ENCODE assay signal across 14 cellular contexts in genomic region chr5:150469718-150470470, GRCh38. TPM values are rescaled to one million over a fixed set of nuclear protein-coding genes. Genes with fewer than 3 reads are reported as not detected.
DNase-seq lines count a peak whose midpoint lies in the region; ATAC-seq, FAIRE-seq and TF ChIP-seq lines count a peak whose summit lies in the region.
"Had no signal": no experiment of that assay in that cellular context is flagged by ENCODE, and none has a peak within 500 bp of the region (broad histone marks: within the 10 kb centered on the region; RNA-seq: fewer than 3 reads in every experiment).

No MANE protein-coding gene starts in this region.

- DNase-seq in RWPE2 (ENCODE audit: low spot score) = peak; percentile 85
- peak; percentile 90 for DNase-seq in epithelial cell of proximal tubule (ENCODE audit: low read depth)
- DNase-seq in osteoblast (ENCODE audit: insufficient read length, low spot score, missing footprints) = peak; percentile 93
- DNase-seq in T-cell = no peak
- DNase-seq in endothelial cell (ENCODE audit: low spot score) = no peak
- DNase-seq in activated CD4-positive, CD25-positive, alpha-beta regulatory T cell treated with anti-CD3 and anti-CD28 coated beads, Interleukin-2, amount 50 U/mL, for 72 hours = no peak
- no peak for DNase-seq in D341Med (ENCODE audit: low spot score)
- DNase-seq: DMS 273 treated with DMSO at 0.1 percent for 48 hours, gastrocnemius medialis, NCI-H510A had no signal

- H3K27ac Mint-ChIP-seq in T-cell (no peak overlapping the region), endothelial cell (ENCODE audit: unreplicated experiment) (no peak overlapping the region)
- H3K27ac Mint-ChIP-seq: T-helper 1 cell treated with Interleukin-12 subunit alpha and Interleukin-12 subunit beta and Interleukin-4 antibody, amounts not matched to agents 30 μg/mL and 1 μg/mL, for 36 hours had no signal

- no peaks in the 10 kb centered on the region for H3K4me1 Mint-ChIP-seq in T-cell
- H3K4me1 Mint-ChIP-seq in endothelial cell (ENCODE audit: unreplicated experiment) = peaks cover 23% of the 10 kb centered on the region

- no peaks in the 10 kb centered on the region for H3K9me3 ChIP-seq in RWPE2 (ENCODE audit: severe bottlenecking)
- no peaks in the 10 kb centered on the region for H3K9me3 ChIP-seq in osteoblast (ENCODE audit: low read depth, low read length)
- H3K9me3 ChIP-seq: adrenal gland, gastrocnemius medialis had no signal

- H3K4me3 ChIP-seq in RWPE2 (ENCODE audit: severe bottlenecking) (no peak overlapping the region), epithelial cell of proximal tubule (ENCODE audit: low read depth, low read length) (no peak overlapping the region), osteoblast (ENCODE audit: insufficient read depth, low read length) (no peak overlapping the region)
- H3K4me3 ChIP-seq: adrenal gland, gastrocnemius medialis had no signal

- CTCF ChIA-PET in T-cell (lab: Charles Lee) = no interaction called here

- H3K4me1 ChIP-seq in RWPE2 (ENCODE audit: insufficient read depth, poor library complexity, severe bottlenecking) (peaks cover 45% of the 10 kb centered on the region), osteoblast (ENCODE audit: insufficient read depth, low read length) (peaks cover 49% of the 10 kb centered on the region)

- peak overlapping the region; percentile 9 for H3K4me2 ChIP-seq in osteoblast (ENCODE audit: insufficient read depth, low read length)
- H3K4me2 ChIP-seq: KMS-11 had no signal

- no peak overlapping the region for H3K4me3 Mint-ChIP-seq in T-cell
- H3K4me3 Mint-ChIP-seq in endothelial cell (ENCODE audit: unreplicated experiment) = no peak overlapping the region
- H3K4me3 Mint-ChIP-seq: T-helper 1 cell treated with Interleukin-12 subunit alpha and Interleukin-12 subunit beta and Interleukin-4 antibody, amounts not matched to agents 30 μg/mL and 1 μg/mL, for 36 hours had no signal

- peak; percentile 98 for FAIRE-seq in G401.6 (lab: Jason Lieb, UNC)

- POLR2A ChIA-PET in T-cell (lab: Charles Lee) = no interaction called here

- H3K9me3 Mint-ChIP-seq in T-cell (no peaks in the 10 kb centered on the region), endothelial cell (ENCODE audit: unreplicated experiment) (no peaks in the 10 kb centered on the region)
- H3K9me3 Mint-ChIP-seq: T-helper 1 cell treated with Interleukin-12 subunit alpha and Interleukin-12 subunit beta and Interleukin-4 antibody, amounts not matched to agents 30 μg/mL and 1 μg/mL, for 36 hours had no signal

- no peaks in the 10 kb centered on the region for H3K36me3 Mint-ChIP-seq in T-cell
- no peaks in the 10 kb centered on the region for H3K36me3 Mint-ChIP-seq in endothelial cell (ENCODE audit: low read depth, unreplicated experiment)

- H3K36me3 ChIP-seq in RWPE2 (ENCODE audit: low read depth) = no peaks in the 10 kb centered on the region
- no peaks in the 10 kb centered on the region for H3K36me3 ChIP-seq in osteoblast (ENCODE audit: insufficient read depth, low read length)
- H3K36me3 ChIP-seq: adrenal gland, gastrocnemius medialis had no signal

- H4K20me1 ChIP-seq in osteoblast (ENCODE audit: insufficient read depth, low read length) = no peaks in the 10 kb centered on the region

- no peak for TF ChIP-seq CTCF in RWPE2 (IDR thresholded peaks at IDR 0.05; ENCODE audit: poor library complexity, severe bottlenecking)
- no peak for TF ChIP-seq CTCF in epithelial cell of proximal tubule (conservative IDR thresholded peaks at IDR 0.05; ENCODE audit: low read depth, low read length)
- TF ChIP-seq CTCF in osteoblast (IDR thresholded peaks at IDR 0.05; ENCODE audit: extremely low read depth, low read depth, low read length) = no peak
- TF ChIP-seq CTCF in endothelial cell (IDR thresholded peaks at IDR 0.05; ENCODE audit: unreplicated experiment) = no peak

- ATAC-seq in RWPE2 (ENCODE audit: low read depth) = peak; percentile 67
- no peak for ATAC-seq in T-cell (replicated peaks in 1 of 4)
- ATAC-seq: gastrocnemius medialis had no signal

- peak overlapping the region; percentile 95 for H3K27ac ChIP-seq in RWPE2 (ENCODE audit: poor library complexity, severe bottlenecking)
- H3K27ac ChIP-seq in osteoblast (ENCODE audit: low read depth, low read length) = peak overlapping the region; percentile 64
- H3K27ac ChIP-seq: adrenal gland, gastrocnemius medialis, KMS-11 had no signal

- no peak overlapping the region for H2AFZ ChIP-seq in osteoblast (ENCODE audit: low read length)

- H3K27me3 ChIP-seq in RWPE2 (ENCODE audit: insufficient read depth, poor library complexity, severe bottlenecking) (no peaks in the 10 kb centered on the region), osteoblast (ENCODE audit: insufficient read depth, low read length) (no peaks in the 10 kb centered on the region)
- H3K27me3 ChIP-seq: adrenal gland, gastrocnemius medialis had no signal

- no peaks in the 10 kb centered on the region for H3K79me2 ChIP-seq in osteoblast (ENCODE audit: insufficient read depth, low read length)

- H3K27me3 Mint-ChIP-seq in T-cell (peaks cover 0 to 4% of the 10 kb centered on the region in 2 donors), endothelial cell (ENCODE audit: unreplicated experiment) (peaks cover 6% of the 10 kb centered on the region)

RNA-seq across cellular contexts. Expression of gene RPS14, which starts 20.4 kb away (rescaled TPM):
- total RNA-seq in epithelial cell of proximal tubule (2,963 and 3,646 TPM in 2 replicates), osteoblast (1,720 and 2,211 TPM in 2 replicates), T-cell (1,000 to 10,000 TPM; 4,124 to 5,450 (median 5,009) TPM), endothelial cell (ENCODE audit: unreplicated experiment) (2,784 TPM)

RNA-seq across cellular contexts. Expression of gene NDST1, which starts 38.0 kb away (rescaled TPM):
- total RNA-seq in epithelial cell of proximal tubule = 64.2 and 65.4 TPM in 2 replicates
- 89.9 and 104 TPM in 2 replicates for total RNA-seq in osteoblast
- 1 to 10 TPM in 3 of 5 donors, under 1 TPM in 2; 0.83 to 2.0 (median 1.2) TPM for total RNA-seq in T-cell
- 178 TPM for total RNA-seq in endothelial cell (ENCODE audit: unreplicated experiment)

RNA-seq across cellular contexts. Expression of gene CD74, which starts 57.2 kb away (rescaled TPM):
- total RNA-seq in epithelial cell of proximal tubule = 31.2 and 54.4 TPM in 2 replicates
- 21.4 and 83.4 TPM in 2 replicates for total RNA-seq in osteoblast
- 100 to 1,000 TPM; 201 to 512 (median 406) TPM for total RNA-seq in T-cell
- 170 TPM for total RNA-seq in endothelial cell (ENCODE audit: unreplicated experiment)

Comparison
In these comparisons a context has a peak if more than half of its experiments do, and no peak if none do; other contexts are left out.
1. DNase-seq: peak in RWPE2 (single experiment), epithelial cell of proximal tubule (single experiment) and osteoblast (single experiment); none in T-cell (0 of 34), endothelial cell (single experiment), activated CD4-positive, CD25-positive, alpha-beta regulatory T cell treated with anti-CD3 and anti-CD28 coated beads, Interleukin-2, amount 50 U/mL, for 72 hours (single experiment) and D341Med (single experiment).
2. RNA of gene NDST1, which starts 38.0 kb away (total RNA-seq): 178 TPM in endothelial cell (single experiment), 89.9 to 104 TPM in osteoblast and 64.2 to 65.4 TPM in epithelial cell of proximal tubule; 0.83 to 2.0 TPM in T-cell; every median in the first group is over 10 times any median in the second.